8 cellular contexts compared by ENCODE assay signal in genomic region chr5:127229185-127229889, GRCh38.
DNase-seq lines count a peak whose midpoint lies in the region; ATAC-seq and TF ChIP-seq lines count a peak whose summit lies in the region.

No MANE protein-coding gene starts in this region.

- no peaks in the 10 kb centered on the region for H3K9me3 ChIP-seq in esophagus squamous epithelium

- H3K36me3 ChIP-seq in esophagus squamous epithelium = no peaks in the 10 kb centered on the region

- 0 to 1% methylated on average over 3 to 28 of the region's 61 CpGs for WGBS in esophagus squamous epithelium, 2 donors

- H3K4me1 ChIP-seq in esophagus squamous epithelium = peaks cover 4 to 15% (median 11%) of the 10 kb centered on the region in 3 donors

- peaks cover 14% of the 10 kb centered on the region for H3K4me1 Mint-ChIP-seq in activated T-cell treated with anti-CD3 and anti-CD28 coated beads, Interleukin-2, amount 50 U/mL, for 24 hours (ENCODE audit: low read depth)

- H3K4me3 Mint-ChIP-seq in activated T-cell treated with anti-CD3 and anti-CD28 coated beads, Interleukin-2, amount 50 U/mL, for 24 hours = peak overlapping the region; percentile 60

- intact Hi-C loops in esophagus squamous epithelium (cut with DNase I) = no loop called here

- H3K27me3 ChIP-seq in esophagus squamous epithelium = no peaks in the 10 kb centered on the region

- peaks cover 5% of the 10 kb centered on the region for H3K9me3 Mint-ChIP-seq in activated T-cell treated with anti-CD3 and anti-CD28 coated beads, Interleukin-2, amount 50 U/mL, for 24 hours

- peak; percentile 81 for ATAC-seq in GM18505 (IDR thresholded peaks at IDR 0.05; ENCODE audit: unreplicated experiment)
- ATAC-seq in HG02763 (IDR thresholded peaks at IDR 0.05; ENCODE audit: unreplicated experiment) = peak; percentile 81

- DNase-seq in NCI-H748 (lab: John Stamatoyannopoulos, UW; ENCODE audit: unreplicated experiment) = peak; percentile 71
- DNase-seq in activated T-cell treated with anti-CD3 and anti-CD28 coated beads, Interleukin-2, amount 50 U/mL, for 24 hours = peak; percentile 74
- no peak for DNase-seq in esophagus squamous epithelium (lab: John Stamatoyannopoulos, UW)
- DNase-seq in myocyte (ENCODE audit: low read depth) = peak; percentile 68
- peak; percentile 22 to 80 (median 46) for DNase-seq in stimulated activated naive CD4-positive, alpha-beta T cell (lab: John Stamatoyannopoulos, UW)
- no peak for DNase-seq in COLO829 (ENCODE audit: low spot score)

- H3K36me3 Mint-ChIP-seq in activated T-cell treated with anti-CD3 and anti-CD28 coated beads, Interleukin-2, amount 50 U/mL, for 24 hours (ENCODE audit: low read depth) = no peaks in the 10 kb centered on the region

- peak in 1 of 6 experiments; percentile 21 for TF ChIP-seq CTCF in esophagus squamous epithelium (IDR thresholded peaks at IDR 0.05)

- H3K4me3 ChIP-seq in esophagus squamous epithelium = peak overlapping the region; percentile 52 to 71 (median 62)

- TF ChIP-seq POLR2A in GM18505 (IDR thresholded peaks at IDR 0.05; ENCODE audit: borderline replicate concordance, extremely low read depth, insufficient read depth, insufficient read length) (peak; percentile 67), esophagus squamous epithelium (IDR thresholded peaks at IDR 0.05) (peak in 1 of 4 donors; percentile 23)

- H3K27ac Mint-ChIP-seq in activated T-cell treated with anti-CD3 and anti-CD28 coated beads, Interleukin-2, amount 50 U/mL, for 24 hours = peak overlapping the region; percentile 77

- H3K27me3 Mint-ChIP-seq in activated T-cell treated with anti-CD3 and anti-CD28 coated beads, Interleukin-2, amount 50 U/mL, for 24 hours = no peaks in the 10 kb centered on the region

- H3K27ac ChIP-seq in esophagus squamous epithelium = peak overlapping the region; percentile 76 to 84 (median 80)

Comparison
In these comparisons a context has a peak if more than half of its experiments do, and no peak if none do; other contexts are left out.
1. DNase-seq: peak in NCI-H748 (single experiment), activated T-cell treated with anti-CD3 and anti-CD28 coated beads, Interleukin-2, amount 50 U/mL, for 24 hours (single experiment), myocyte (single experiment) and stimulated activated naive CD4-positive, alpha-beta T cell (6 of 6); none in esophagus squamous epithelium (single experiment) and COLO829 (single experiment).